ENCODE assay signal across 29 cellular contexts in genomic region chr18:48632676-48633257, GRCh38.
"Had no signal": no experiment of that assay in that cellular context is flagged by ENCODE, and none has a peak within 500 bp of the region (broad histone marks: within the 10 kb centered on the region; RNA-seq: fewer than 3 reads in every experiment).

No MANE protein-coding gene starts in this region.

- H3K4me3 ChIP-seq: esophagus squamous epithelium, ovary, psoas muscle, smooth muscle cell, stomach, thyroid gland had no signal

- H3K27me3 Mint-ChIP-seq: activated CD4-positive, alpha-beta memory T cell treated with anti-CD3 and anti-CD28 coated beads, Interleukin-2, amount 10 ng/mL, durations not matched to agents 7 days and 5 days; activated CD4-positive, alpha-beta T cell treated with anti-CD3 and anti-CD28 coated beads, Interleukin-2, amount 10 ng/mL, durations not matched to agents 7 days and 5 days; activated T-cell treated with anti-CD3 and anti-CD28 coated beads, Interleukin-2, amount 50 U/mL, for 24 hours; activated T-helper 17 cell treated with anti-CD3 and anti-CD28 coated beads, Interleukin-2, amount 50 U/mL, for 72 hours; stimulated activated naive B cell treated with anti-CD40 and anti-IgM and Interleukin-4, amounts not matched to agents 10 μg/mL and 1 μg/mL and 100 μg/mL, for 72 hours had no signal

- H3K27ac ChIP-seq: epithelial cell of prostate, esophagus squamous epithelium, ovary, psoas muscle, stomach, thyroid gland had no signal

- H3K9me3 ChIP-seq: esophagus squamous epithelium, ovary, psoas muscle, stomach, thyroid gland had no signal

- FAIRE-seq: islet of Langerhans had no signal

- H3K4me2 ChIP-seq: smooth muscle cell had no signal

- H3K4me1 ChIP-seq: psoas muscle had no signal

- ATAC-seq: activated T-helper 17 cell treated with anti-CD3 and anti-CD28 coated beads, Interleukin-2, amount 50 U/mL, for 72 hours; stimulated activated naive B cell treated with anti-CD40 and anti-IgM and Interleukin-4, amounts not matched to agents 10 μg/mL and 1 μg/mL and 100 μg/mL, for 72 hours; WTC11 had no signal

- H3K27me3 ChIP-seq: esophagus squamous epithelium, ovary, stomach, thyroid gland had no signal

- DNase-seq: activated CD4-positive, alpha-beta memory T cell treated with anti-CD3 and anti-CD28 coated beads, Interleukin-2, amount 10 ng/mL, durations not matched to agents 7 days and 5 days; activated CD4-positive, alpha-beta T cell treated with anti-CD3 and anti-CD28 coated beads for 1 hour; activated CD4-positive, alpha-beta T cell treated with anti-CD3 and anti-CD28 coated beads, Interleukin-2, amount 10 ng/mL, durations not matched to agents 7 days and 5 days; activated CD8-positive, alpha-beta memory T cell treated with anti-CD3 and anti-CD28 coated beads, Interleukin-2, amount 50 U/mL, for 48 hours; activated gamma-delta T cell treated with Interleukin-2 at 50 U/mL for 16 hours; activated naive CD4-positive, alpha-beta T cell treated with anti-CD3 and anti-CD28 coated beads, Interleukin-2, amount 50 U/mL, for 16 hours; activated T-cell treated with anti-CD3 and anti-CD28 coated beads, Interleukin-2, amount 50 U/mL, for 24 hours; amniotic stem cell; central memory CD4-positive, alpha-beta T cell; dermis blood vessel endothelial cell; effector CD4-positive, alpha-beta T cell; esophagus squamous epithelium; foreskin melanocyte; mammary epithelial cell; midbrain; ovary; psoas muscle; stimulated activated CD4-positive, alpha-beta T cell treated with anti-CD3 and anti-CD28 coated beads, Interleukin-15, amount 100 ng/mL, for 24 hours; stimulated activated CD4-positive, alpha-beta T cell treated with anti-CD3 and anti-CD28 coated beads, Interleukin-2, amount 100 ng/mL, for 24 hours; stimulated activated naive B cell treated with anti-CD40 and anti-IgM and Interleukin-4, amounts not matched to agents 10 μg/mL and 1 μg/mL and 100 μg/mL, for 72 hours; stomach; T-helper 2 cell; thyroid gland had no signal

- H3K36me3 ChIP-seq: ovary, thyroid gland had no signal

- H3K4me3 Mint-ChIP-seq: activated CD4-positive, alpha-beta memory T cell treated with anti-CD3 and anti-CD28 coated beads, Interleukin-2, amount 10 ng/mL, durations not matched to agents 7 days and 5 days; activated CD4-positive, alpha-beta T cell treated with anti-CD3 and anti-CD28 coated beads, Interleukin-2, amount 10 ng/mL, durations not matched to agents 7 days and 5 days; activated T-cell treated with anti-CD3 and anti-CD28 coated beads, Interleukin-2, amount 50 U/mL, for 24 hours; activated T-helper 17 cell treated with anti-CD3 and anti-CD28 coated beads, Interleukin-2, amount 50 U/mL, for 72 hours; nephron; stimulated activated naive B cell treated with anti-CD40 and anti-IgM and Interleukin-4, amounts not matched to agents 10 μg/mL and 1 μg/mL and 100 μg/mL, for 72 hours; WTC11 had no signal

- H3K9me3 Mint-ChIP-seq: activated CD4-positive, alpha-beta memory T cell treated with anti-CD3 and anti-CD28 coated beads, Interleukin-2, amount 10 ng/mL, durations not matched to agents 7 days and 5 days; activated CD4-positive, alpha-beta T cell treated with anti-CD3 and anti-CD28 coated beads, Interleukin-2, amount 10 ng/mL, durations not matched to agents 7 days and 5 days; activated T-cell treated with anti-CD3 and anti-CD28 coated beads, Interleukin-2, amount 50 U/mL, for 24 hours; activated T-helper 17 cell treated with anti-CD3 and anti-CD28 coated beads, Interleukin-2, amount 50 U/mL, for 72 hours; nephron; stimulated activated naive B cell treated with anti-CD40 and anti-IgM and Interleukin-4, amounts not matched to agents 10 μg/mL and 1 μg/mL and 100 μg/mL, for 72 hours; WTC11 had no signal

- H3K36me3 Mint-ChIP-seq: WTC11 had no signal

- H3K27ac Mint-ChIP-seq: activated CD4-positive, alpha-beta memory T cell treated with anti-CD3 and anti-CD28 coated beads, Interleukin-2, amount 10 ng/mL, durations not matched to agents 7 days and 5 days; activated CD4-positive, alpha-beta T cell treated with anti-CD3 and anti-CD28 coated beads, Interleukin-2, amount 10 ng/mL, durations not matched to agents 7 days and 5 days; activated T-cell treated with anti-CD3 and anti-CD28 coated beads, Interleukin-2, amount 50 U/mL, for 24 hours; activated T-helper 17 cell treated with anti-CD3 and anti-CD28 coated beads, Interleukin-2, amount 50 U/mL, for 72 hours; nephron; stimulated activated naive B cell treated with anti-CD40 and anti-IgM and Interleukin-4, amounts not matched to agents 10 μg/mL and 1 μg/mL and 100 μg/mL, for 72 hours; WTC11 had no signal

- H3K4me1 Mint-ChIP-seq: activated CD4-positive, alpha-beta memory T cell treated with anti-CD3 and anti-CD28 coated beads, Interleukin-2, amount 10 ng/mL, durations not matched to agents 7 days and 5 days; activated CD4-positive, alpha-beta T cell treated with anti-CD3 and anti-CD28 coated beads, Interleukin-2, amount 10 ng/mL, durations not matched to agents 7 days and 5 days; activated T-helper 17 cell treated with anti-CD3 and anti-CD28 coated beads, Interleukin-2, amount 50 U/mL, for 72 hours; stimulated activated naive B cell treated with anti-CD40 and anti-IgM and Interleukin-4, amounts not matched to agents 10 μg/mL and 1 μg/mL and 100 μg/mL, for 72 hours had no signal
